Comparison of ENCODE assay signal across 8 cellular contexts in genomic region chr13:44972956-44973581, GRCh38. TPM values are rescaled to one million over a fixed set of nuclear protein-coding genes. Genes with fewer than 3 reads are reported as not detected.
DNase-seq lines count a peak whose midpoint lies in the region; ATAC-seq, FAIRE-seq and TF ChIP-seq lines count a peak whose summit lies in the region.

No MANE protein-coding gene starts in this region.

- POLR2A ChIA-PET in HEK293 (lab: Yijun Ruan, JAX) = interaction anchor here (0.6 kb wide), 1 partner anchor 359 kb away, joined by 3 read pairs; no protein-coding TSS in a partner anchor

- H3K4me1 ChIP-seq in BE2C (no peaks in the 10 kb centered on the region), HEK293 (ENCODE audit: control insufficient read depth, insufficient read depth, low read length) (peaks cover 5% of the 10 kb centered on the region; the same call in 1 of the 2 replicates)

- H3K27ac ChIP-seq in HEK293 (ENCODE audit: extremely low read depth, low read depth, low read length) (no peak overlapping the region), VCaP (no peak overlapping the region)

- DNase-seq in BE2C (no peak), HPDE6-E6E7 (ENCODE audit: extremely low spot score) (no peak)
- no peak for DNase-seq in activated CD8-positive, alpha-beta memory T cell treated with anti-CD3 and anti-CD28 coated beads for 24 hours

- peak; percentile 57 for TF ChIP-seq CTCF in BE2C (IDR thresholded peaks at IDR 0.05; ENCODE audit: low read depth, low read length)
- no peak for TF ChIP-seq CTCF in HEK293 (tag by site-specific recombination; IDR thresholded peaks at IDR 0.05)
- TF ChIP-seq CTCF in VCaP (conservative IDR thresholded peaks at IDR 0.05) = peak; percentile 79

- no peaks in the 10 kb centered on the region for H3K27me3 ChIP-seq in BE2C

- FAIRE-seq in islet of Langerhans (lab: Jason Lieb, UNC) = peak; percentile 99

- ATAC-seq in HG02973 (IDR thresholded peaks at IDR 0.05; ENCODE audit: unreplicated experiment) (no peak), HG03520 (IDR thresholded peaks at IDR 0.05; ENCODE audit: unreplicated experiment) (no peak)

- H3K9me3 ChIP-seq in BE2C (no peaks in the 10 kb centered on the region), HEK293 (ENCODE audit: control insufficient read depth, insufficient read depth, low read depth, low read length) (no peaks in the 10 kb centered on the region)

- H3K4me3 ChIP-seq in BE2C (ENCODE audit: low read depth, low read length) (no peak overlapping the region), HEK293 (ENCODE audit: low read depth, low read length) (no peak overlapping the region)

- CTCF ChIA-PET in HEK293 (lab: Yijun Ruan, JAX) = interaction anchor here (0.6 to 1.7 kb wide), 9 partner anchors 10 to 653 kb away, joined by 3 to 5 read pairs (median 3); no protein-coding TSS in a partner anchor

- H3K36me3 ChIP-seq in BE2C (peaks cover 24% of the 10 kb centered on the region), HEK293 (ENCODE audit: control insufficient read depth in 2 of 2, insufficient read depth in 1 of 2, low read length in 2 of 2) (peaks cover 9 to 35% of the 10 kb centered on the region in 2 experiments)

TF ChIP-seq in HEK293, 187 proteins besides CTCF, POLR2A, EP300 and RAD21:
- TF ChIP-seq PRDM10 (tag by site-specific recombination; IDR thresholded peaks at IDR 0.05) = peak; percentile 75
- peak; percentile 42 for TF ChIP-seq ZNF654 (tag by site-specific recombination; IDR thresholded peaks at IDR 0.05; ENCODE audit: low read depth)
- no peak for TF ChIP-seq ZFHX2 (tag by site-specific recombination; conservative IDR thresholded peaks at IDR 0.05)
- TF ChIP-seq ZNF16 (tag by site-specific recombination; IDR thresholded peaks at IDR 0.05; ENCODE audit: low read depth) = no peak
- TF ChIP-seq ZBTB8A (tag by site-specific recombination; IDR thresholded peaks at IDR 0.05) = no peak
TF ChIP-seq in HEK293: peak in this region for 2.

RNA-seq across cellular contexts. Expression of gene NUFIP1, which starts 16.2 kb away (rescaled TPM):
- polyA plus RNA-seq in BE2C (2012; ENCODE audit: insufficient read depth, insufficient read length, low read depth) = 10.1 TPM

RNA-seq across cellular contexts. Expression of gene GPALPP1, which starts 16.3 kb away (rescaled TPM):
- polyA plus RNA-seq in BE2C (2012; ENCODE audit: insufficient read depth, insufficient read length, low read depth) = 16.7 TPM
